ENCODE assay signal across 9 cellular contexts in the genomic region with DNA sequence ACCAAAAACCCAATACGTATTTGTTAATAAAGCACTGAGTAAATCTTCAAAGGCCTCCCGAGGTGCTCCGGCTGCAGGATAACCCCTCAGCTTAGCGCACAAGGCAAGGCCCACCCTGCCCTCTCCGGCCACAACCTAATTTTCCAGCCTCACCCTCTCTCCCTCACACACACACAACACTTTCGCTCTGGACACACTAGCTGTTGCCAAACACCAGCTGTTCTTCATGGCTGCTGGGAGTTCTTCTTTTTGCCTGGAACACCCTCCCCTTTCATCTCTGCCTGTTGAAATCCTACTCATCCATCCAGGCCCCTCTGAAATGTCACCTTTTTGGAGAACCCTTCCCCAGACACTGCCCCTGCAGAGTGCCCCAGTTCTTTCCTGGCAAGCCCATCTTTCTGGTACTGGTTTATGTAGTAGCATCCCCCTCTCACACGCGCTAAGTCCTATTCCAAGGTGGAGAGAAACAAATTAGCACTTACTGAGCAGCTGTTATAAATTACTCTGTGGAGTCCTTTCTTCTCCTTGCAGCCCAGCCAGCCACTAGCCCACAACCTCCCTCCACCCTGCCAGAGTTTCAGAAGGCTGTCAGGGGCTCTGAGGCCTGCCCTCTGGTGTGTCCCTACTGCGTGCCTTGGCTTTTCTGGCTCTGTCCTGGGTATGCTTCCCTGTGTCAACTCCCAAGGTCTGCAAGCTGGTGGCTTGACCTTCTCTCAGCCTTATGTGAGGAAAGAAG. TPM values are rescaled to one million over a fixed set of nuclear protein-coding genes. Genes with fewer than 3 reads are reported as not detected.
DNase-seq lines count a peak whose midpoint lies in the region; ATAC-seq, FAIRE-seq and TF ChIP-seq lines count a peak whose summit lies in the region.
"Had no signal": no experiment of that assay in that cellular context is flagged by ENCODE, and none has a peak within 500 bp of the region (broad histone marks: within the 10 kb centered on the region; RNA-seq: fewer than 3 reads in every experiment).

No MANE protein-coding gene starts in this region.

- H3K27me3 Mint-ChIP-seq in activated naive CD8-positive, alpha-beta T cell: no peaks in the 10 kb centered on the region
- H3K27me3 Mint-ChIP-seq in memory B cell: no peaks in the 10 kb centered on the region

- peak overlapping the region; percentile 83 for H3K9ac ChIP-seq in BLaER1
- H3K9ac ChIP-seq in HUES64 (ENCODE audit: low read depth, low read length): 0 out of 2 replicates have a peak overlapping the region, but pooled peaks have one; percentile 26

- intact Hi-C loops in vagina (cut with DNase I): no loop called here

- ATAC-seq in memory B cell (ENCODE audit: low read depth) (no peak), GM18520 (IDR thresholded peaks at IDR 0.05; ENCODE audit: unreplicated experiment) (no peak)

- peaks cover 9% of the 10 kb centered on the region for H3K36me3 Mint-ChIP-seq in activated naive CD8-positive, alpha-beta T cell
- H3K36me3 Mint-ChIP-seq in memory B cell: peaks cover 13% of the 10 kb centered on the region

- TF ChIP-seq CTCF in vagina (IDR thresholded peaks at IDR 0.05): no peak

- no peaks in the 10 kb centered on the region for H3K27me3 ChIP-seq in BLaER1
- H3K27me3 ChIP-seq in HUES64 (ENCODE audit: insufficient read depth, low read length): peaks cover 21% of the 10 kb centered on the region
- H3K27me3 ChIP-seq in vagina: no peaks in the 10 kb centered on the region

- peaks cover 15% of the 10 kb centered on the region for H3K9me3 ChIP-seq in BLaER1
- no peaks in the 10 kb centered on the region for H3K9me3 ChIP-seq in HUES64 (ENCODE audit: insufficient read depth, low read depth, low read length)
- H3K9me3 ChIP-seq in vagina: no peaks in the 10 kb centered on the region

- H3K27ac ChIP-seq in BLaER1 (peak overlapping the region; percentile 92), HUES64 (ENCODE audit: low read depth, low read length) (no peak overlapping the region), vagina (peak overlapping the region; percentile 37)
- H3K27ac ChIP-seq: cardiac muscle cell had no signal

- H3K36me3 ChIP-seq in BLaER1 (peaks cover 15% of the 10 kb centered on the region), HUES64 (ENCODE audit: insufficient read depth, low read length) (no peaks in the 10 kb centered on the region), vagina (no peaks in the 10 kb centered on the region)
- H3K36me3 ChIP-seq: cardiac muscle cell had no signal

- H3K4me3 Mint-ChIP-seq in activated naive CD8-positive, alpha-beta T cell: peak overlapping the region; percentile 98
- peak overlapping the region; percentile 93 for H3K4me3 Mint-ChIP-seq in memory B cell

- FAIRE-seq in GM19239 (lab: Jason Lieb, UNC): no peak

- no peak for DNase-seq in memory B cell (ENCODE audit: low spot score in 2 of 2)
- peak; percentile 67 to 84 for DNase-seq in vagina (ENCODE audit: extremely low spot score in 2 of 2)
- DNase-seq in GM19239 (ENCODE audit: insufficient read length, low spot score): no peak
- DNase-seq in activated effector memory CD4-positive, alpha-beta T cell treated with Interleukin-2 at 50 U/mL for 16 hours: no peak

- H3K4me1 Mint-ChIP-seq in activated naive CD8-positive, alpha-beta T cell (ENCODE audit: low read depth): peaks cover 52% of the 10 kb centered on the region
- peaks cover 35% of the 10 kb centered on the region for H3K4me1 Mint-ChIP-seq in memory B cell

- peaks cover 29% of the 10 kb centered on the region for H4K20me1 ChIP-seq in BLaER1

- H3K27ac Mint-ChIP-seq in activated naive CD8-positive, alpha-beta T cell: peak overlapping the region; percentile 99
- peak overlapping the region; percentile 97 for H3K27ac Mint-ChIP-seq in memory B cell

- no peaks in the 10 kb centered on the region for H3K9me3 Mint-ChIP-seq in activated naive CD8-positive, alpha-beta T cell (ENCODE audit: low read depth)
- H3K9me3 Mint-ChIP-seq in memory B cell: no peaks in the 10 kb centered on the region

- H3K4me3 ChIP-seq in BLaER1 (peak overlapping the region; percentile 76), HUES64 (ENCODE audit: low read length) (peak overlapping the region; percentile 45), vagina (peak overlapping the region; percentile 47 to 49)

- H3K4me1 ChIP-seq in BLaER1 (peaks cover 46% of the 10 kb centered on the region), HUES64 (ENCODE audit: insufficient read depth, low read length) (peaks cover 5% of the 10 kb centered on the region; the same call in 1 of the 2 replicates), vagina (peaks cover 23% of the 10 kb centered on the region)

- H3K4me2 ChIP-seq in BLaER1: peak overlapping the region; percentile 91

- no peak for TF ChIP-seq POLR2A in vagina (IDR thresholded peaks at IDR 0.05)

- 88% methylated on average over 9 of the region's 9 CpGs for whole genome bisulfite sequencing in HUES64

RNA-seq across cellular contexts. Expression of a gene that starts 0.8 kb away (rescaled TPM):
- polyA plus RNA-seq in HUES64 (2013, experiment 1 of 2): 2.5 TPM
- polyA plus RNA-seq in HUES64 (2013, experiment 2 of 2): 2.9 TPM
- 4.4 TPM for total RNA-seq in vagina
- polyA plus RNA-seq: cardiac muscle cell had no signal

Comparison
In these comparisons a context has a peak if more than half of its experiments do, and no peak if none do; other contexts are left out.
1. DNase-seq: peak in vagina (2 of 2); none in memory B cell (0 of 2), GM19239 (single experiment) and activated effector memory CD4-positive, alpha-beta T cell treated with Interleukin-2 at 50 U/mL for 16 hours (single experiment).
2. Peak in every context shown above with its lines, with median percentiles within 50 percentile points of each other: H3K4me3 ChIP-seq.